18 cellular contexts compared by ENCODE assay signal in the genomic region with DNA sequence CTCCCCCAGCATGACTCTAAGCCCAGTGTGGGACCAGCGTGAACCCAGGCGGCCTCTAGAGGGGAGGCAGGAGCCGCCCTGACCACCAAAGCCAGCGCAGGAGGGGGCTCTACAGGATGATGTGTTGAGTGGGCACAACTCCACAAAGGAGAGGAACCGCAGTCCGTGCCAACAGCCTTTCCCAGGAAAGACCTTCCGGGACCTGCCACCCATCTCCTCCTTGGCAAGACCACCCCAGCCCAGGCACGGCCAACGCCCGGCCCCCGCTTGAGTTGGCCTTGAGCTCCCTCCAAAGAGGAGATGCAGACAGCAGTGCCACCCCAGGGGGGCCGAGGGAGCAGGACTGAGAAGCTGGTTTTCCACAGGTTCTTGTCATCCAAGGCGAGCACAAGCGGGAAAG. TPM values are rescaled to one million over a fixed set of nuclear protein-coding genes. Genes with fewer than 3 reads are reported as not detected.
A peak's percentile ranks its signal among the peaks of the same experiment; 100 is the strongest.
DNase-seq lines count a peak whose midpoint lies in the region; ATAC-seq and TF ChIP-seq lines count a peak whose summit lies in the region.
"Had no signal": no experiment of that assay in that cellular context is flagged by ENCODE, and none has a peak within 500 bp of the region (broad histone marks: within the 10 kb centered on the region; RNA-seq: fewer than 3 reads in every experiment).

No MANE protein-coding gene starts in this region.

- DNase-seq in NB4 (ENCODE audit: low read depth): no peak
- DNase-seq in dorsolateral prefrontal cortex: no peak
- DNase-seq in psoas muscle: no peak
- no peak for DNase-seq in activated CD4-positive, alpha-beta T cell treated with anti-CD3 and anti-CD28 coated beads, Interleukin-2, amount 50 U/mL, for 1 hour
- DNase-seq: CD4-positive, alpha-beta T cell; COR-L47; NCI-H1105 treated with DMSO at 0.1 percent for 48 hours; NCI-H1694; NCI-H2081; NCI-H2171 treated with DMSO at 0.1 percent for 48 hours; NCI-H748 treated with DMSO at 0.1 percent for 48 hours; SJCRH30 had no signal

- H3K4me2 ChIP-seq in BLaER1: peak overlapping the region; percentile 99
- H3K4me2 ChIP-seq: KMS-11 had no signal

- ATAC-seq in psoas muscle (no peak), GM19467 (IDR thresholded peaks at IDR 0.05; ENCODE audit: unreplicated experiment) (no peak), GM18867 (IDR thresholded peaks at IDR 0.05; ENCODE audit: unreplicated experiment) (no peak)
- ATAC-seq: Panc1 had no signal

- H3K9me3 ChIP-seq in BLaER1 (no peaks in the 10 kb centered on the region), psoas muscle (no peaks in the 10 kb centered on the region)
- H3K9me3 ChIP-seq: BE2C, SJCRH30 had no signal

- no peak for TF ChIP-seq POLR2A in NB4 (IDR thresholded peaks at IDR 0.05; ENCODE audit: extremely low read depth, insufficient read length)

- 73 to 85% (median 77%) methylated on average over 13 to 14 of the region's 14 CpGs for WGBS in psoas muscle, 3 donors

- intact Hi-C loops in dorsolateral prefrontal cortex (cut with DNase I) (no loop called here), psoas muscle (cut with DNase I) (no loop called here)

- TF ChIP-seq CTCF in NB4 (IDR thresholded peaks at IDR 0.05; ENCODE audit: low read depth, low read length): no peak
- TF ChIP-seq CTCF in dorsolateral prefrontal cortex (IDR thresholded peaks at IDR 0.05 in 54 of 56, conservative IDR thresholded peaks at IDR 0.05 in 2 of 56; ENCODE audit: low read depth in 1 of 56, partially characterized antibody in 56 of 56): no peak
- no peak for TF ChIP-seq CTCF in psoas muscle (IDR thresholded peaks at IDR 0.05)

- peak overlapping the region; percentile 74 for H3K9ac ChIP-seq in BLaER1
- H3K9ac ChIP-seq: KMS-11 had no signal

- peak overlapping the region; percentile 83 for H3K27ac ChIP-seq in BLaER1
- H3K27ac ChIP-seq in dorsolateral prefrontal cortex: peak overlapping the region in 33 of 59 donors; percentile 2 to 76 (median 53)
- H3K27ac ChIP-seq in psoas muscle: no peak overlapping the region
- H3K27ac ChIP-seq: KMS-11, SJCRH30 had no signal

- H3K27me3 ChIP-seq in BLaER1 (no peaks in the 10 kb centered on the region), dorsolateral prefrontal cortex (no peaks in the 10 kb centered on the region), psoas muscle (ENCODE audit: insufficient read depth in 3 of 3, low read length in 2 of 3) (peaks cover 0 to 5% (median 4%) of the 10 kb centered on the region in 3 donors)
- H3K27me3 ChIP-seq: BE2C had no signal

- peak overlapping the region; percentile 60 for H3K4me3 ChIP-seq in BLaER1
- peak overlapping the region; percentile 21 for H3K4me3 ChIP-seq in NB4 (ENCODE audit: low read depth, low read length)
- H3K4me3 ChIP-seq in dorsolateral prefrontal cortex: peak overlapping the region in 26 of 59 donors; percentile 11 to 57 (median 44)
- H3K4me3 ChIP-seq in psoas muscle: peak overlapping the region; percentile 32
- H3K4me3 ChIP-seq: SJCRH30 had no signal

- H3K4me1 ChIP-seq in BLaER1 (peaks cover 37% of the 10 kb centered on the region), psoas muscle (no peaks in the 10 kb centered on the region)
- H3K4me1 ChIP-seq: SJCRH30 had no signal

- H3K36me3 ChIP-seq in BLaER1: no peaks in the 10 kb centered on the region
- no peaks in the 10 kb centered on the region for H3K36me3 ChIP-seq in psoas muscle (ENCODE audit: insufficient read depth in 1 of 2, low read depth in 1 of 2)
- H3K36me3 ChIP-seq: BE2C, SJCRH30 had no signal

- no peaks in the 10 kb centered on the region for H4K20me1 ChIP-seq in BLaER1

RNA-seq across cellular contexts. Expression of a gene that starts 38.9 kb away (rescaled TPM):
- total RNA-seq in dorsolateral prefrontal cortex (100 to 1,000 TPM in 109 of 120 experiments, 10 to 100 TPM in 11; 42.8 to 186 (median 133) TPM), psoas muscle (under 1 TPM; 0.47 to 0.82 (median 0.49) TPM)
- polyA plus RNA-seq in psoas muscle: under 1 TPM; 0.51 to 0.74 (median 0.56) TPM

Comparison
In these comparisons a context has a peak if more than half of its experiments do, and no peak if none do; other contexts are left out.
1. RNA of a gene that starts 38.9 kb away (total RNA-seq): 42.8 to 186 TPM in dorsolateral prefrontal cortex; 0.47 to 0.82 TPM in psoas muscle; every median in the first group is over 10 times any median in the second.